In the genomic region with DNA sequence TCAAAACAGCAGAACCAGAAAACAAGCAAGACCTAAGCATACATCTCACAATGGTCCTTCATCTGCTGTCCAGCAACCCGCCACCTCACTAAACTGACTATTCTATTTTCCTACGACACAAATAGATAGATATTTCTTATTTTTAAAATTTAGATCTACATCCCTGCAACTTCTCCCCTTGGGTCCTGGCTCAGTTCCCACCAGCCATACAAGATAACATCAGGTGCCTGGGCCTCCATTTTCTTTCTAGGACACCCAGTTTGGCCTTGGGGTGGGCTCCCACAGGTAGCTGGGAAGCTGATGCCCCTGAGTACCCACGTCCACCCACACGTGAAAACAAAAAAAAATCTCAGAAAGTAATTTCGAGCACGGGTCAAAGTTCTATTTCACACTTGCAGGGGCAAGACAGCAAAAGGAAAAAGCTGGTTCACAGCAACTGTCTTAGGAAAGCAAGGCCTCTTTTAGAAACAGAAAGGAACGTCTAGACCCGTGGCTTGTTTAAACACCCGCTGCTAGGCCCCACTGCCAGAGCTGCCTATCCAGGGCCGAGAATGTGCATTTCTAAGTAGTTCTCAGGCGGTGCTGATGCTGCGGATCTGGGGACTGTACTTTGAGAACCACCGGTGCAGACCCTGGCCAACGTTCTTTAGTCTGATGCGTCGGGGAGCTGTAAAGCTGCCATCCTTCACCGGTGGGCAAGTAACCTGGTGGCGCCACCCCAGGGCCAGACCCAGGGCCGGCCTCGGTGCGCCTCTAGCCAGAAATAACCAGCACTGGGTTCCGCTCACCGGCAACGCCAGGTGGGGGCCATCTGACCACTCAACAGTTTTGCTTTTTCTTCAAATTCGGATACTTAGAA, we compare ENCODE assay signal across 8 cellular contexts. TPM values are rescaled to one million over a fixed set of nuclear protein-coding genes. Genes with fewer than 3 reads are reported as not detected.
DNase-seq lines count a peak whose midpoint lies in the region; ATAC-seq, FAIRE-seq and TF ChIP-seq lines count a peak whose summit lies in the region.

No MANE protein-coding gene starts in this region.

- H3K27me3 ChIP-seq in RWPE2 (ENCODE audit: insufficient read depth, poor library complexity, severe bottlenecking) (no peaks in the 10 kb centered on the region), small intestine (ENCODE audit: control insufficient read depth in 2 of 2, insufficient read depth in 2 of 2, low read length in 2 of 2) (no peaks in the 10 kb centered on the region)

- WGBS in small intestine, 3 donors = 8 to 10% (median 9%) methylated on average over 25 of the region's 25 CpGs

- H3K27ac ChIP-seq in RWPE2 (ENCODE audit: poor library complexity, severe bottlenecking) = peak overlapping the region; percentile 81
- peak overlapping the region; percentile 74 to 97 for H3K27ac ChIP-seq in small intestine (ENCODE audit: low read depth in 1 of 2, low read length in 1 of 2)

- peak overlapping the region; percentile 38 to 97 (median 91) for H3K27ac Mint-ChIP-seq in brain

- H3K4me3 ChIP-seq in RWPE2 (ENCODE audit: severe bottlenecking) (peak overlapping the region; percentile 58), small intestine (ENCODE audit: low read depth in 1 of 2, low read length in 2 of 2) (peak overlapping the region; percentile 66 to 72)

- H3K36me3 ChIP-seq in RWPE2 (ENCODE audit: low read depth) (no peaks in the 10 kb centered on the region), small intestine (ENCODE audit: control insufficient read depth in 2 of 2, insufficient read depth in 2 of 2, low read length in 2 of 2) (no peaks in the 10 kb centered on the region)

- peaks cover 0 to 9% (median 3%) of the 10 kb centered on the region in 5 experiments for H3K9me3 Mint-ChIP-seq in brain

- TF ChIP-seq CTCF in RWPE2 (IDR thresholded peaks at IDR 0.05; ENCODE audit: poor library complexity, severe bottlenecking) (peak; percentile 21), brain (conservative IDR thresholded peaks at IDR 0.05) (peak in 1 of 2 experiments; percentile 39)

- H3K9me3 ChIP-seq in RWPE2 (ENCODE audit: severe bottlenecking) = no peaks in the 10 kb centered on the region
- H3K9me3 ChIP-seq in small intestine (ENCODE audit: control insufficient read depth, low read depth) = no peaks in the 10 kb centered on the region

- H3K4me3 Mint-ChIP-seq in brain = peak overlapping the region; percentile 78 to 94 (median 87)

- H3K4me1 Mint-ChIP-seq in brain = peaks cover 17% of the 10 kb centered on the region

- H3K27me3 Mint-ChIP-seq in brain = peaks cover 18% of the 10 kb centered on the region

- no peaks in the 10 kb centered on the region for H3K36me3 Mint-ChIP-seq in brain

- H3K4me1 ChIP-seq in RWPE2 (ENCODE audit: insufficient read depth, poor library complexity, severe bottlenecking) = peaks cover 2% of the 10 kb centered on the region
- H3K4me1 ChIP-seq in small intestine (ENCODE audit: control insufficient read depth in 2 of 2, insufficient read depth in 1 of 2, low read depth in 1 of 2, low read length in 1 of 2) = no peaks in the 10 kb centered on the region

- ATAC-seq in GM19468 (IDR thresholded peaks at IDR 0.05; ENCODE audit: extremely low read depth, unreplicated experiment) (peak; percentile 44), HG03558 (IDR thresholded peaks at IDR 0.05; ENCODE audit: extremely low read depth, unreplicated experiment) (peak; percentile 38), RWPE2 (ENCODE audit: low read depth) (peak; percentile 39)

- no peak for FAIRE-seq in small intestine (lab: Jason Lieb, UNC)

- peak; percentile 2 for DNase-seq in Daoy (ENCODE audit: low read depth)
- no peak for DNase-seq in RWPE2 (ENCODE audit: low spot score)
- DNase-seq in iPS-NIHi11 (ENCODE audit: low spot score) = peak; percentile 70
- peak; percentile 26 for DNase-seq in small intestine
- DNase-seq in foreskin melanocyte = no peak

RNA-seq across cellular contexts. Expression of gene TGDS, which starts 47.3 kb away (rescaled TPM):
- 11.8 and 22.2 TPM in 2 replicates for total RNA-seq in Daoy (2014; rRNA removed; shearing (Covaris generic))
- 4.7 TPM for polyA plus RNA-seq in brain (ENCODE audit: insufficient read depth, low read depth, low replicate concordance)
- polyA plus RNA-seq in small intestine = 10 to 100 TPM; 10.3 to 12.4 (median 11.6) TPM

RNA-seq across cellular contexts. Expression of gene GPR180, which starts 53.0 kb away (rescaled TPM):
- total RNA-seq in Daoy (2014; rRNA removed; shearing (Covaris generic)) = 5.1 and 6.6 TPM in 2 replicates
- polyA plus RNA-seq in brain (ENCODE audit: insufficient read depth, low read depth, low replicate concordance) = 1.9 TPM
- polyA plus RNA-seq in small intestine = 1 to 10 TPM in 1 of 3 donors, under 1 TPM in 2; 0.67 to 1.7 (median 0.81) TPM

Comparison
In these comparisons a context has a peak if more than half of its experiments do, and no peak if none do; other contexts are left out.
1. DNase-seq: peak in Daoy (single experiment), iPS-NIHi11 (single experiment) and small intestine (single experiment); none in RWPE2 (single experiment) and foreskin melanocyte (single experiment).
2. Peak in every context shown above with its lines, with median percentiles within 50 percentile points of each other: ATAC-seq.